Comparison of ENCODE assay signal across 1 cellular context in genomic region chr7:98458090-98458875, GRCh38.
TF ChIP-seq lines count a peak whose summit lies in the region.

No MANE protein-coding gene starts in this region.

TF ChIP-seq in K562, 482 proteins besides CTCF, POLR2A, EP300 and RAD21 (continued from another document):
- TF ChIP-seq HMGXB4 (CRISPR knock-in tag; IDR thresholded peaks at IDR 0.05) = 0 out of 2 replicates have a peak, but pooled peaks have one; percentile 41
- TF ChIP-seq NFYB (IDR thresholded peaks at IDR 0.05; ENCODE audit: extremely low read depth, insufficient read length) = peak; percentile 96
- TF ChIP-seq USF1 (CRISPR knock-in tag; IDR thresholded peaks at IDR 0.05) = peak; percentile 97
- 0 out of 2 replicates have a peak, but pooled peaks have one; percentile 20 for TF ChIP-seq HCFC1 (IDR thresholded peaks at IDR 0.05; ENCODE audit: low read depth, low read length)
- TF ChIP-seq ZBTB1 (CRISPR knock-in tag; IDR thresholded peaks at IDR 0.05; ENCODE audit: borderline replicate concordance, low read depth) = no peak
- no peak for TF ChIP-seq BDP1 (IDR thresholded peaks at IDR 0.05; ENCODE audit: insufficient read depth, insufficient read length)
- 0 out of 2 replicates have a peak, but pooled peaks have one; percentile 19 for TF ChIP-seq CTBP1 (IDR thresholded peaks at IDR 0.05; ENCODE audit: borderline replicate concordance)
- TF ChIP-seq ZNF445 (CRISPR knock-in tag; IDR thresholded peaks at IDR 0.05; ENCODE audit: low read depth) = no peak
- TF ChIP-seq ZNF239 (CRISPR knock-in tag; IDR thresholded peaks at IDR 0.05) = no peak
- TF ChIP-seq EHMT2 (IDR thresholded peaks at IDR 0.05) = peak; percentile 92; the same call in 1 of the 2 replicates
- TF ChIP-seq FOS (IDR thresholded peaks at IDR 0.05; ENCODE audit: extremely low read depth, insufficient read length) = peak; percentile 68
- peak; percentile 67 for TF ChIP-seq GABPB1 (CRISPR knock-in tag; IDR thresholded peaks at IDR 0.05)
- TF ChIP-seq L3MBTL2 (IDR thresholded peaks at IDR 0.05) = peak; percentile 96
- TF ChIP-seq ZNF143 (CRISPR knock-in tag; IDR thresholded peaks at IDR 0.05) = peak; percentile 65; the same call in 1 of the 2 replicates
- TF ChIP-seq ZNF766 (CRISPR knock-in tag; conservative IDR thresholded peaks at IDR 0.05) = 0 out of 2 replicates have a peak, but pooled peaks have one; percentile 33
- peak; percentile 95 for TF ChIP-seq RAD51 (IDR thresholded peaks at IDR 0.05; ENCODE audit: borderline replicate concordance, low read depth)
- no peak for TF ChIP-seq STAT5B (CRISPR knock-in tag; IDR thresholded peaks at IDR 0.05)
- 0 out of 2 replicates have a peak, but pooled peaks have one; percentile 43 for TF ChIP-seq ETV1 (tag; conservative IDR thresholded peaks at IDR 0.05; ENCODE audit: low read depth)
- peak; percentile 77 for TF ChIP-seq RBM25 (IDR thresholded peaks at IDR 0.05; ENCODE audit: low read depth, low read length, severe bottlenecking)
- TF ChIP-seq ZFP36 (IDR thresholded peaks at IDR 0.05; ENCODE audit: low read depth, low read length, partially characterized antibody) = peak; percentile 12
- peak; percentile 52 for TF ChIP-seq MNT (conservative IDR thresholded peaks at IDR 0.05)
- 0 out of 2 replicates have a peak, but pooled peaks have one; percentile 20 for TF ChIP-seq CHD2 (IDR thresholded peaks at IDR 0.05; ENCODE audit: low read depth, low read length)
- TF ChIP-seq LCOR (CRISPR knock-in tag; IDR thresholded peaks at IDR 0.05) = 0 out of 2 replicates have a peak, but pooled peaks have one; percentile 46
- TF ChIP-seq WHSC1 (IDR thresholded peaks at IDR 0.05; ENCODE audit: low read length) = no peak
- peak in 1 of 2 experiments; percentile 46 for TF ChIP-seq E2F6 (IDR thresholded peaks at IDR 0.05; ENCODE audit: borderline replicate concordance in 1 of 2, extremely low read depth in 1 of 2, insufficient read depth in 1 of 2, insufficient read length in 1 of 2, low read depth in 1 of 2, low read length in 1 of 2, poor library complexity in 1 of 2, severe bottlenecking in 1 of 2)
- TF ChIP-seq MYC (IDR thresholded peaks at IDR 0.05; ENCODE audit: low read depth, low read length) = 0 out of 2 replicates have a peak, but pooled peaks have one; percentile 51
- TF ChIP-seq MYC (CRISPR knock-in tag; IDR thresholded peaks at IDR 0.05; ENCODE audit: borderline replicate concordance, low read depth) = no peak
